2 cellular contexts compared by ENCODE assay signal in the genomic region with DNA sequence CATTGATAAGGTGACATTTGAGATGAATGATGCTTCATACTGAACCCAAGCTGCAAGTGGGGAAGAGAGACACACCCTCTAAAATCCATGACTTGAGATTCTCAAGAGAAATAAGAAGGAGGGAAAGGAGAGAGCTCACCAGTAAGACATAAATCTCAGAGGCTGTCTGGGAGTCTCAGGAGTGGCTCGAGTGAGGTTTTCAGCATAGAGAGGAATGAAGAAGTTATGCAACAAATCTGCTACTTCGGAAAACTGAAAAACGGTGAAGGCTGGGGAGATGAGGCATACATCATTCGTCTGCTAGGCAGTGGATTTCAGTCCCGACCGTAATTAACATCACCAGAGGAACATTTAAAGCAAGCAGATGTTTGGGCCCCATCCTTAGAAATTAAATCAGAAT.
TF ChIP-seq lines count a peak whose summit lies in the region.

No MANE protein-coding gene starts in this region.

TF ChIP-seq in GM23338, 12 proteins besides CTCF, POLR2A, EP300 and RAD21 (continued from another document):
- TF ChIP-seq, protein P1, sequence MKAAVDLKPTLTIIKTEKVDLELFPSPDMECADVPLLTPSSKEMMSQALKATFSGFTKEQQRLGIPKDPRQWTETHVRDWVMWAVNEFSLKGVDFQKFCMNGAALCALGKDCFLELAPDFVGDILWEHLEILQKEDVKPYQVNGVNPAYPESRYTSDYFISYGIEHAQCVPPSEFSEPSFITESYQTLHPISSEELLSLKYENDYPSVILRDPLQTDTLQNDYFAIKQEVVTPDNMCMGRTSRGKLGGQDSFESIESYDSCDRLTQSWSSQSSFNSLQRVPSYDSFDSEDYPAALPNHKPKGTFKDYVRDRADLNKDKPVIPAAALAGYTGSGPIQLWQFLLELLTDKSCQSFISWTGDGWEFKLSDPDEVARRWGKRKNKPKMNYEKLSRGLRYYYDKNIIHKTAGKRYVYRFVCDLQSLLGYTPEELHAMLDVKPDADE (IDR thresholded peaks at IDR 0.05) = no peak
- no peak for TF ChIP-seq EZH2phosphoT487 (IDR thresholded peaks at IDR 0.05; ENCODE audit: unreplicated experiment)
- no peak for TF ChIP-seq EZH2 (IDR thresholded peaks at IDR 0.05; ENCODE audit: low read depth, unreplicated experiment)
- TF ChIP-seq, protein P2, sequence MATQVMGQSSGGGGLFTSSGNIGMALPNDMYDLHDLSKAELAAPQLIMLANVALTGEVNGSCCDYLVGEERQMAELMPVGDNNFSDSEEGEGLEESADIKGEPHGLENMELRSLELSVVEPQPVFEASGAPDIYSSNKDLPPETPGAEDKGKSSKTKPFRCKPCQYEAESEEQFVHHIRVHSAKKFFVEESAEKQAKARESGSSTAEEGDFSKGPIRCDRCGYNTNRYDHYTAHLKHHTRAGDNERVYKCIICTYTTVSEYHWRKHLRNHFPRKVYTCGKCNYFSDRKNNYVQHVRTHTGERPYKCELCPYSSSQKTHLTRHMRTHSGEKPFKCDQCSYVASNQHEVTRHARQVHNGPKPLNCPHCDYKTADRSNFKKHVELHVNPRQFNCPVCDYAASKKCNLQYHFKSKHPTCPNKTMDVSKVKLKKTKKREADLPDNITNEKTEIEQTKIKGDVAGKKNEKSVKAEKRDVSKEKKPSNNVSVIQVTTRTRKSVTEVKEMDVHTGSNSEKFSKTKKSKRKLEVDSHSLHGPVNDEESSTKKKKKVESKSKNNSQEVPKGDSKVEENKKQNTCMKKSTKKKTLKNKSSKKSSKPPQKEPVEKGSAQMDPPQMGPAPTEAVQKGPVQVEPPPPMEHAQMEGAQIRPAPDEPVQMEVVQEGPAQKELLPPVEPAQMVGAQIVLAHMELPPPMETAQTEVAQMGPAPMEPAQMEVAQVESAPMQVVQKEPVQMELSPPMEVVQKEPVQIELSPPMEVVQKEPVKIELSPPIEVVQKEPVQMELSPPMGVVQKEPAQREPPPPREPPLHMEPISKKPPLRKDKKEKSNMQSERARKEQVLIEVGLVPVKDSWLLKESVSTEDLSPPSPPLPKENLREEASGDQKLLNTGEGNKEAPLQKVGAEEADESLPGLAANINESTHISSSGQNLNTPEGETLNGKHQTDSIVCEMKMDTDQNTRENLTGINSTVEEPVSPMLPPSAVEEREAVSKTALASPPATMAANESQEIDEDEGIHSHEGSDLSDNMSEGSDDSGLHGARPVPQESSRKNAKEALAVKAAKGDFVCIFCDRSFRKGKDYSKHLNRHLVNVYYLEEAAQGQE (IDR thresholded peaks at IDR 0.05; ENCODE audit: unreplicated experiment) = no peak
- no peak for TF ChIP-seq NANOG (IDR thresholded peaks at IDR 0.05; ENCODE audit: borderline replicate concordance)
- TF ChIP-seq JUNB (IDR thresholded peaks at IDR 0.05; ENCODE audit: unreplicated experiment) = no peak
- TF ChIP-seq ZNF331 (CRISPR knock-in tag; IDR thresholded peaks at IDR 0.05; ENCODE audit: low read depth) = no peak
- TF ChIP-seq POLR2AphosphoS5 (IDR thresholded peaks at IDR 0.05; ENCODE audit: low read depth) = no peak
- TF ChIP-seq, protein P3, sequence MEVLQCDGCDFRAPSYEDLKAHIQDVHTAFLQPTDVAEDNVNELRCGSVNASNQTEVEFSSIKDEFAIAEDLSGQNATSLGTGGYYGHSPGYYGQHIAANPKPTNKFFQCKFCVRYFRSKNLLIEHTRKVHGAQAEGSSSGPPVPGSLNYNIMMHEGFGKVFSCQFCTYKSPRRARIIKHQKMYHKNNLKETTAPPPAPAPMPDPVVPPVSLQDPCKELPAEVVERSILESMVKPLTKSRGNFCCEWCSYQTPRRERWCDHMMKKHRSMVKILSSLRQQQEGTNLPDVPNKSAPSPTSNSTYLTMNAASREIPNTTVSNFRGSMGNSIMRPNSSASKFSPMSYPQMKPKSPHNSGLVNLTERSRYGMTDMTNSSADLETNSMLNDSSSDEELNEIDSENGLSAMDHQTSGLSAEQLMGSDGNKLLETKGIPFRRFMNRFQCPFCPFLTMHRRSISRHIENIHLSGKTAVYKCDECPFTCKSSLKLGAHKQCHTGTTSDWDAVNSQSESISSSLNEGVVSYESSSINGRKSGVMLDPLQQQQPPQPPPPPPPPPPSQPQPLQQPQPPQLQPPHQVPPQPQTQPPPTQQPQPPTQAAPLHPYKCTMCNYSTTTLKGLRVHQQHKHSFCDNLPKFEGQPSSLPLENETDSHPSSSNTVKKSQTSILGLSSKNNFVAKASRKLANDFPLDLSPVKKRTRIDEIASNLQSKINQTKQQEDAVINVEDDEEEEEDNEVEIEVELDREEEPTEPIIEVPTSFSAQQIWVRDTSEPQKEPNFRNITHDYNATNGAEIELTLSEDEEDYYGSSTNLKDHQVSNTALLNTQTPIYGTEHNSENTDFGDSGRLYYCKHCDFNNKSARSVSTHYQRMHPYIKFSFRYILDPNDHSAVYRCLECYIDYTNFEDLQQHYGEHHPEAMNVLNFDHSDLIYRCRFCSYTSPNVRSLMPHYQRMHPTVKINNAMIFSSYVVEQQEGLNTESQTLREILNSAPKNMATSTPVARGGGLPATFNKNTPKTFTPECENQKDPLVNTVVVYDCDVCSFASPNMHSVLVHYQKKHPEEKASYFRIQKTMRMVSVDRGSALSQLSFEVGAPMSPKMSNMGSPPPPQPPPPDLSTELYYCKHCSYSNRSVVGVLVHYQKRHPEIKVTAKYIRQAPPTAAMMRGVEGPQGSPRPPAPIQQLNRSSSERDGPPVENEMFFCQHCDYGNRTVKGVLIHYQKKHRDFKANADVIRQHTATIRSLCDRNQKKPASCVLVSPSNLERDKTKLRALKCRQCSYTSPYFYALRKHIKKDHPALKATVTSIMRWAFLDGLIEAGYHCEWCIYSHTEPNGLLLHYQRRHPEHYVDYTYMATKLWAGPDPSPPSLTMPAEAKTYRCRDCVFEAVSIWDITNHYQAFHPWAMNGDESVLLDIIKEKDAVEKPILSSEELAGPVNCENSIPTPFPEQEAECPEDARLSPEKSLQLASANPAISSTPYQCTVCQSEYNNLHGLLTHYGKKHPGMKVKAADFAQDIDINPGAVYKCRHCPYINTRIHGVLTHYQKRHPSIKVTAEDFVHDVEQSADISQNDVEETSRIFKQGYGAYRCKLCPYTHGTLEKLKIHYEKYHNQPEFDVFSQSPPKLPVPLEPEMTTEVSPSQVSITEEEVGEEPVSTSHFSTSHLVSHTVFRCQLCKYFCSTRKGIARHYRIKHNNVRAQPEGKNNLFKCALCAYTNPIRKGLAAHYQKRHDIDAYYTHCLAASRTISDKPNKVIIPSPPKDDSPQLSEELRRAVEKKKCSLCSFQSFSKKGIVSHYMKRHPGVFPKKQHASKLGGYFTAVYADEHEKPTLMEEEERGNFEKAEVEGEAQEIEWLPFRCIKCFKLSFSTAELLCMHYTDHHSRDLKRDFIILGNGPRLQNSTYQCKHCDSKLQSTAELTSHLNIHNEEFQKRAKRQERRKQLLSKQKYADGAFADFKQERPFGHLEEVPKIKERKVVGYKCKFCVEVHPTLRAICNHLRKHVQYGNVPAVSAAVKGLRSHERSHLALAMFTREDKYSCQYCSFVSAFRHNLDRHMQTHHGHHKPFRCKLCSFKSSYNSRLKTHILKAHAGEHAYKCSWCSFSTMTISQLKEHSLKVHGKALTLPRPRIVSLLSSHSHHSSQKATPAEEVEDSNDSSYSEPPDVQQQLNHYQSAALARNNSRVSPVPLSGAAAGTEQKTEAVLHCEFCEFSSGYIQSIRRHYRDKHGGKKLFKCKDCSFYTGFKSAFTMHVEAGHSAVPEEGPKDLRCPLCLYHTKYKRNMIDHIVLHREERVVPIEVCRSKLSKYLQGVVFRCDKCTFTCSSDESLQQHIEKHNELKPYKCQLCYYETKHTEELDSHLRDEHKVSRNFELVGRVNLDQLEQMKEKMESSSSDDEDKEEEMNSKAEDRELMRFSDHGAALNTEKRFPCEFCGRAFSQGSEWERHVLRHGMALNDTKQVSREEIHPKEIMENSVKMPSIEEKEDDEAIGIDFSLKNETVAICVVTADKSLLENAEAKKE (CRISPR knock-in tag; IDR thresholded peaks at IDR 0.05) = no peak
- TF ChIP-seq STAT1 (IDR thresholded peaks at IDR 0.05; ENCODE audit: unreplicated experiment) = no peak
TF ChIP-seq in GM23338: peak in this region for 0.

TF ChIP-seq in K562, 482 proteins besides CTCF, POLR2A, EP300 and RAD21 (continued from another document):
- TF ChIP-seq, protein P4, sequence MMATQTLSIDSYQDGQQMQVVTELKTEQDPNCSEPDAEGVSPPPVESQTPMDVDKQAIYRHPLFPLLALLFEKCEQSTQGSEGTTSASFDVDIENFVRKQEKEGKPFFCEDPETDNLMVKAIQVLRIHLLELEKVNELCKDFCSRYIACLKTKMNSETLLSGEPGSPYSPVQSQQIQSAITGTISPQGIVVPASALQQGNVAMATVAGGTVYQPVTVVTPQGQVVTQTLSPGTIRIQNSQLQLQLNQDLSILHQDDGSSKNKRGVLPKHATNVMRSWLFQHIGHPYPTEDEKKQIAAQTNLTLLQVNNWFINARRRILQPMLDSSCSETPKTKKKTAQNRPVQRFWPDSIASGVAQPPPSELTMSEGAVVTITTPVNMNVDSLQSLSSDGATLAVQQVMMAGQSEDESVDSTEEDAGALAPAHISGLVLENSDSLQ (IDR thresholded peaks at IDR 0.05) = 0 out of 2 replicates have a peak, but pooled peaks have one; percentile 7
- TF ChIP-seq NRF1 (conservative IDR thresholded peaks at IDR 0.05 in 1 of 2, IDR thresholded peaks at IDR 0.05 in 1 of 2) (no peak), MEIS2 (IDR thresholded peaks at IDR 0.05; ENCODE audit: partially characterized antibody) (peak; percentile 54)
- TF ChIP-seq, protein P5, sequence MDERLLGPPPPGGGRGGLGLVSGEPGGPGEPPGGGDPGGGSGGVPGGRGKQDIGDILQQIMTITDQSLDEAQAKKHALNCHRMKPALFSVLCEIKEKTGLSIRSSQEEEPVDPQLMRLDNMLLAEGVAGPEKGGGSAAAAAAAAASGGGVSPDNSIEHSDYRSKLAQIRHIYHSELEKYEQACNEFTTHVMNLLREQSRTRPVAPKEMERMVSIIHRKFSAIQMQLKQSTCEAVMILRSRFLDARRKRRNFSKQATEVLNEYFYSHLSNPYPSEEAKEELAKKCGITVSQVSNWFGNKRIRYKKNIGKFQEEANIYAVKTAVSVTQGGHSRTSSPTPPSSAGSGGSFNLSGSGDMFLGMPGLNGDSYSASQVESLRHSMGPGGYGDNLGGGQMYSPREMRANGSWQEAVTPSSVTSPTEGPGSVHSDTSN (CRISPR knock-in tag; IDR thresholded peaks at IDR 0.05; ENCODE audit: low read depth) = no peak
- TF ChIP-seq, protein P5 (tag; conservative IDR thresholded peaks at IDR 0.05; ENCODE audit: low read depth) = peak; percentile 77
TF ChIP-seq in K562: peak in this region for 3.
